In genomic region chr1:44884746-44885145, GRCh38 we compare ENCODE assay signal across 17 cellular contexts. TPM values are rescaled to one million over a fixed set of nuclear protein-coding genes. Genes with fewer than 3 reads are reported as not detected.
A peak's percentile ranks its signal among the peaks of the same experiment; 100 is the strongest.
DNase-seq lines count a peak whose midpoint lies in the region; ATAC-seq and TF ChIP-seq lines count a peak whose summit lies in the region.
"Had no signal": no experiment of that assay in that cellular context is flagged by ENCODE, and none has a peak within 500 bp of the region (broad histone marks: within the 10 kb centered on the region; RNA-seq: fewer than 3 reads in every experiment).

No MANE protein-coding gene starts in this region.

- H3K4me3 Mint-ChIP-seq in effector memory CD8-positive, alpha-beta T cell = no peak overlapping the region
- H3K4me3 Mint-ChIP-seq in endothelial cell (ENCODE audit: unreplicated experiment) = no peak overlapping the region
- H3K4me3 Mint-ChIP-seq: CD8-positive, alpha-beta T cell; dendritic cell treated with granulocyte-macrophage colony-stimulating factor and Interleukin-4, amounts not matched to agents 40 ng/mL and 50 ng/mL, for 4 days had no signal

- H3K4me1 Mint-ChIP-seq in effector memory CD8-positive, alpha-beta T cell (ENCODE audit: low read depth in 2 of 2) = no peaks in the 10 kb centered on the region
- peaks cover 3% of the 10 kb centered on the region for H3K4me1 Mint-ChIP-seq in endothelial cell (ENCODE audit: unreplicated experiment)

- no peak overlapping the region for H3K27ac Mint-ChIP-seq in effector memory CD8-positive, alpha-beta T cell
- no peak overlapping the region for H3K27ac Mint-ChIP-seq in endothelial cell (ENCODE audit: unreplicated experiment)
- H3K27ac Mint-ChIP-seq: CD8-positive, alpha-beta T cell; dendritic cell treated with granulocyte-macrophage colony-stimulating factor and Interleukin-4, amounts not matched to agents 40 ng/mL and 50 ng/mL, for 4 days had no signal

- ATAC-seq in heart right ventricle (peak; percentile 64 to 87 (median 79)), Right ventricle myocardium inferior (no peak), GM18873 (IDR thresholded peaks at IDR 0.05; ENCODE audit: low FRiP score, unreplicated experiment) (no peak)
- no peak for ATAC-seq in effector memory CD8-positive, alpha-beta T cell (replicated peaks)
- ATAC-seq: CD8-positive, alpha-beta T cell; K562; stimulated activated naive CD8-positive, alpha-beta T cell treated with anti-CD3 and anti-CD28 coated beads, Interleukin-15, Interleukin-2, amounts not matched to agents 100 U/mL and 50 U/mL, for 24 hours had no signal

- intact Hi-C loops in heart right ventricle (cut with DNase I) (loop anchor here in 1 of 10 donors (5.0 kb wide), 1 partner anchor 63 kb away; no protein-coding TSS in a partner anchor), Right ventricle myocardium inferior (cut with DNase I) (no loop called here), esophagus squamous epithelium (cut with DNase I) (no loop called here)

- peaks cover 10% of the 10 kb centered on the region for H3K36me3 Mint-ChIP-seq in effector memory CD8-positive, alpha-beta T cell (ENCODE audit: insufficient read depth)
- peaks cover 50% of the 10 kb centered on the region for H3K36me3 Mint-ChIP-seq in endothelial cell (ENCODE audit: low read depth, unreplicated experiment)

- H3K36me3 ChIP-seq in heart right ventricle (peaks cover 0 to 44% (median 0%) of the 10 kb centered on the region in 9 donors), esophagus squamous epithelium (peaks cover 0 to 28% (median 0%) of the 10 kb centered on the region in 3 donors)

- no peak for TF ChIP-seq CTCF in heart right ventricle (IDR thresholded peaks at IDR 0.05)
- TF ChIP-seq CTCF in esophagus squamous epithelium (IDR thresholded peaks at IDR 0.05) = no peak
- no peak for TF ChIP-seq CTCF in endothelial cell (IDR thresholded peaks at IDR 0.05; ENCODE audit: unreplicated experiment)

- TF ChIP-seq POLR2A in esophagus squamous epithelium (IDR thresholded peaks at IDR 0.05) = no peak

- H3K27ac ChIP-seq in heart right ventricle = peak overlapping the region in 3 of 10 donors; percentile 21 to 71 (median 30)
- H3K27ac ChIP-seq in esophagus squamous epithelium = peak overlapping the region; percentile 5 to 68 (median 35)
- H3K27ac ChIP-seq: parathyroid adenoma had no signal

- H3K9me3 Mint-ChIP-seq in effector memory CD8-positive, alpha-beta T cell = no peaks in the 10 kb centered on the region
- H3K9me3 Mint-ChIP-seq in endothelial cell (ENCODE audit: unreplicated experiment) = peaks cover 11% of the 10 kb centered on the region
- H3K9me3 Mint-ChIP-seq: CD8-positive, alpha-beta T cell had no signal

- 38 to 42% methylated on average over 2 of the region's 2 CpGs for WGBS in heart right ventricle, 2 donors
- WGBS in esophagus squamous epithelium, 2 donors = 28% methylated on average over 2 of the region's 2 CpGs; no CpG with 5 or more reads in 1 of the 2 donors

- peaks cover 0 to 22% (median 0%) of the 10 kb centered on the region in 11 donors for H3K9me3 ChIP-seq in heart right ventricle
- H3K9me3 ChIP-seq in esophagus squamous epithelium = peaks cover 0 to under 1% (median 0%) of the 10 kb centered on the region in 3 donors

- H3K27me3 ChIP-seq in heart right ventricle (no peaks in the 10 kb centered on the region), esophagus squamous epithelium (no peaks in the 10 kb centered on the region)

- no peak overlapping the region for H3K4me3 ChIP-seq in heart right ventricle
- H3K4me3 ChIP-seq in esophagus squamous epithelium = no peak overlapping the region
- H3K4me3 ChIP-seq: K562 had no signal

- DNase-seq in heart right ventricle (peak in 1 of 2 donors; percentile 40), Right ventricle myocardium inferior (ENCODE audit: missing footprints) (no peak), esophagus squamous epithelium (lab: John Stamatoyannopoulos, UW) (no peak), midbrain (lab: John Stamatoyannopoulos, UW) (peak; percentile 60), endothelial cell (ENCODE audit: low spot score) (no peak)
- no peak for DNase-seq in effector memory CD8-positive, alpha-beta T cell
- DNase-seq in activated CD4-positive, alpha-beta T cell treated with anti-CD3 and anti-CD28 coated beads, Interleukin-2, amount 50 U/mL, for 48 hours = no peak
- DNase-seq: CD8-positive, alpha-beta T cell; NCI-H1048; NCI-H510A; SHP77 treated with DMSO at 0.1 percent for 48 hours; stimulated activated naive CD8-positive, alpha-beta T cell treated with anti-CD3 and anti-CD28 coated beads, Interleukin-15, Interleukin-2, amounts not matched to agents 100 U/mL and 50 U/mL, for 24 hours; T-helper 2 cell had no signal

- H3K27me3 Mint-ChIP-seq in effector memory CD8-positive, alpha-beta T cell = no peaks in the 10 kb centered on the region
- H3K27me3 Mint-ChIP-seq in endothelial cell (ENCODE audit: unreplicated experiment) = peaks cover 2% of the 10 kb centered on the region
- H3K27me3 Mint-ChIP-seq: dendritic cell treated with granulocyte-macrophage colony-stimulating factor and Interleukin-4, amounts not matched to agents 40 ng/mL and 50 ng/mL, for 4 days had no signal

- H3K4me1 ChIP-seq in heart right ventricle (peaks cover 0 to 24% (median 3%) of the 10 kb centered on the region in 9 donors), esophagus squamous epithelium (peaks cover 0 to 44% (median 6%) of the 10 kb centered on the region in 3 donors)
- H3K4me1 ChIP-seq: parathyroid adenoma had no signal

RNA-seq across cellular contexts. Expression of gene PTCH2, which starts 41.7 kb away (rescaled TPM):
- total RNA-seq in heart right ventricle (1 to 10 TPM in 1 of 10 donors, under 1 TPM in 9; 0.32 to 1.1 (median 0.44) TPM), Right ventricle myocardium inferior (0.43 TPM), esophagus squamous epithelium (under 1 TPM in 2 of 4 donors, not detected in 2; 0.09 to 0.19 TPM), endothelial cell (ENCODE audit: unreplicated experiment) (0.51 TPM)
- polyA plus RNA-seq in heart right ventricle = under 1 TPM; 0.25 to 0.80 TPM

Comparison
In these comparisons a context has a peak if more than half of its experiments do, and no peak if none do; other contexts are left out.
1. ATAC-seq: peak in heart right ventricle (8 of 8); none in Right ventricle myocardium inferior (single experiment), effector memory CD8-positive, alpha-beta T cell (single experiment) and GM18873 (single experiment).